Comparison of ENCODE assay signal across 12 cellular contexts in genomic region chr6:37821449-37821848, GRCh38. TPM values are rescaled to one million over a fixed set of nuclear protein-coding genes. Genes with fewer than 3 reads are reported as not detected.
A peak's percentile ranks its signal among the peaks of the same experiment; 100 is the strongest.
DNase-seq lines count a peak whose midpoint lies in the region; ATAC-seq and TF ChIP-seq lines count a peak whose summit lies in the region.
"Had no signal": no experiment of that assay in that cellular context is flagged by ENCODE, and none has a peak within 500 bp of the region (broad histone marks: within the 10 kb centered on the region; RNA-seq: fewer than 3 reads in every experiment).

No MANE protein-coding gene starts in this region.

- H3K9ac ChIP-seq in KMS-11: no peak overlapping the region

- H3K9me3 Mint-ChIP-seq in CD14-positive monocyte (no peaks in the 10 kb centered on the region), natural killer cell (no peaks in the 10 kb centered on the region)

- H3K4me2 ChIP-seq in KMS-11: peak overlapping the region; percentile 95; the same call in 1 of the 2 replicates

- H3K36me3 Mint-ChIP-seq in CD14-positive monocyte (peaks cover 7 to 10% of the 10 kb centered on the region in 2 donors), natural killer cell (no peaks in the 10 kb centered on the region)

- intact Hi-C loops in CD14-positive monocyte (cut with micrococcal nuclease): loop anchor here in 1 of 2 donors (5.0 kb wide), 1 partner anchor 36 kb away; no protein-coding TSS in a partner anchor
- intact Hi-C loops in natural killer cell (cut with micrococcal nuclease): no loop called here

- no peaks in the 10 kb centered on the region for H3K36me3 ChIP-seq in KMS-11 (ENCODE audit: insufficient read depth)
- H3K36me3 ChIP-seq: heart right ventricle had no signal

- H2AFZ ChIP-seq in KMS-11 (ENCODE audit: low read depth): no peak overlapping the region

- H3K27me3 ChIP-seq in KMS-11 (ENCODE audit: insufficient read depth, low read depth): no peaks in the 10 kb centered on the region
- H3K27me3 ChIP-seq: heart right ventricle had no signal

- peak overlapping the region in 5 of 7 donors; percentile 29 to 100 (median 92) for H3K27ac Mint-ChIP-seq in CD14-positive monocyte
- peak overlapping the region; percentile 93 to 99 for H3K27ac Mint-ChIP-seq in natural killer cell

- H4K20me1 ChIP-seq in KMS-11 (ENCODE audit: insufficient read depth): no peaks in the 10 kb centered on the region

- H3K4me3 ChIP-seq in KMS-11 (IDR thresholded peaks at IDR 0.05; ENCODE audit: insufficient read depth, low read depth, low read length): no peak overlapping the region
- H3K4me3 ChIP-seq in coronary artery: peak overlapping the region; percentile 95

- H3K27me3 Mint-ChIP-seq in CD14-positive monocyte (ENCODE audit: low read depth in 3 of 3) (peaks cover 0 to 2% (median 0%) of the 10 kb centered on the region in 3 donors), natural killer cell (ENCODE audit: low read depth in 2 of 2) (no peaks in the 10 kb centered on the region)

- H3K4me3 Mint-ChIP-seq in CD14-positive monocyte: peak overlapping the region in 1 of 2 donors; percentile 34
- H3K4me3 Mint-ChIP-seq in natural killer cell: peak overlapping the region; percentile 89

- TF ChIP-seq CTCF in CD14-positive monocyte (IDR thresholded peaks at IDR 0.05) (no peak), KMS-11 (conservative IDR thresholded peaks at IDR 0.05; ENCODE audit: low read depth, low read length) (no peak), coronary artery (IDR thresholded peaks at IDR 0.05) (no peak), natural killer cell (IDR thresholded peaks at IDR 0.05) (no peak)

- peaks cover 60% of the 10 kb centered on the region for H3K79me2 ChIP-seq in KMS-11 (ENCODE audit: insufficient read depth, low read depth)

- H3K27ac ChIP-seq in KMS-11 (no peak overlapping the region), coronary artery (no peak overlapping the region)

- no peak for DNase-seq in CD14-positive monocyte (ENCODE audit: low spot score)
- DNase-seq in coronary artery (ENCODE audit: low spot score): no peak
- DNase-seq in natural killer cell: no peak
- no peak for DNase-seq in C1 segment of cervical spinal cord (lab: John Stamatoyannopoulos, UW)
- no peak for DNase-seq in AG08395 (ENCODE audit: low spot score)
- no peak for DNase-seq in globus pallidus (ENCODE audit: low spot score)
- DNase-seq: heart right ventricle; NCI-H1694 treated with DMSO at 0.1 percent for 48 hours; Right ventricle myocardium superior; stimulated activated CD8-positive, alpha-beta memory T cell treated with anti-CD3 and anti-CD28 coated beads, Interleukin-4, amount 100 ng/mL, for 48 hours had no signal

- H3K4me1 ChIP-seq in KMS-11 (ENCODE audit: low read depth, poor library complexity, severe bottlenecking): peaks cover 22% of the 10 kb centered on the region

- H3K4me1 Mint-ChIP-seq in CD14-positive monocyte (peaks cover 55% of the 10 kb centered on the region), natural killer cell (peaks cover 59 to 67% of the 10 kb centered on the region in 2 donors)

- ATAC-seq in natural killer cell: no peak
- no peak for ATAC-seq in GM21786 (IDR thresholded peaks at IDR 0.05; ENCODE audit: unreplicated experiment)
- ATAC-seq: heart right ventricle had no signal

RNA-seq across cellular contexts. Expression of gene ZFAND3, which starts 1.9 kb away (rescaled TPM):
- polyA plus RNA-seq in CD14-positive monocyte: 10 to 100 TPM; 11.5 to 11.7 TPM
- total RNA-seq in natural killer cell: 10 to 100 TPM; 87.7 to 97.4 (median 90.1) TPM
